25 cellular contexts compared by ENCODE assay signal in genomic region chr5:178080618-178081410, GRCh38.
"Had no signal": no experiment of that assay in that cellular context is flagged by ENCODE, and none has a peak within 500 bp of the region (broad histone marks: within the 10 kb centered on the region; RNA-seq: fewer than 3 reads in every experiment).

No MANE protein-coding gene starts in this region.

- H3K9me3 ChIP-seq: gastrocnemius medialis, pancreas, prostate gland, stomach, thyroid gland, upper lobe of right lung had no signal

- H3K27ac ChIP-seq: epithelial cell of prostate, gastrocnemius medialis, hepatocyte, pancreas, prostate gland, skin epidermis, thyroid gland, upper lobe of right lung had no signal

- H3K4me2 ChIP-seq: hepatocyte had no signal

- H3K79me2 ChIP-seq: hepatocyte had no signal

- H3K4me1 ChIP-seq: gastrocnemius medialis, pancreas, prostate gland, thyroid gland, upper lobe of right lung had no signal

- H2AFZ ChIP-seq: hepatocyte had no signal

- H3K4me3 ChIP-seq: gastrocnemius medialis, hepatocyte, pancreas, prostate gland, skin epidermis, stomach, thyroid gland, upper lobe of right lung had no signal

- ATAC-seq: activated CD8-positive, alpha-beta T cell treated with anti-CD3 and anti-CD28 coated beads for 36 hours; activated T-cell treated with anti-CD3 and anti-CD28 coated beads, Interleukin-2, amount 50 U/mL, for 4 hours; activated T-helper 17 cell treated with anti-CD3 and anti-CD28 coated beads, Interleukin-2, amount 50 U/mL, for 72 hours; gastrocnemius medialis; left colon; sciatic nerve; stimulated activated effector memory CD8-positive, alpha-beta T cell treated with anti-CD3 and anti-CD28 coated beads, Interleukin-12 subunit alpha, Interleukin-12 subunit beta, amount 100 ng/mL, for 72 hours; upper lobe of right lung had no signal

- H3K27me3 ChIP-seq: gastrocnemius medialis, hepatocyte, pancreas, thyroid gland had no signal

- DNase-seq: activated CD4-positive, alpha-beta T cell treated with anti-CD3 and anti-CD28 coated beads, Interleukin-2, amount 50 U/mL, for 1 hour; activated CD8-positive, alpha-beta T cell treated with anti-CD3 and anti-CD28 coated beads for 36 hours; activated gamma-delta T cell treated with Interleukin-2 at 50 U/mL for 16 hours; activated naive CD4-positive, alpha-beta T cell treated with anti-CD3 and anti-CD28 coated beads, Interleukin-2, amount 50 U/mL, for 16 hours; activated T-cell treated with anti-CD3 and anti-CD28 coated beads, Interleukin-2, amount 50 U/mL, for 4 hours; effector CD4-positive, alpha-beta T cell; gastrocnemius medialis; left colon; mammary epithelial cell; naive B cell; nucleus accumbens; retina; stimulated activated CD4-positive, alpha-beta T cell treated with anti-CD3 and anti-CD28 coated beads, Interleukin-12 subunit alpha, Interleukin-12 subunit beta, amount 100 ng/mL, for 4 hours; stimulated activated CD4-positive, alpha-beta T cell treated with anti-CD3 and anti-CD28 coated beads, Interleukin-4, amount 100 ng/mL, for 1 hour; thyroid gland; upper lobe of right lung had no signal

- H3K36me3 ChIP-seq: gastrocnemius medialis, pancreas, prostate gland, stomach, thyroid gland, upper lobe of right lung had no signal
